In the genomic region with DNA sequence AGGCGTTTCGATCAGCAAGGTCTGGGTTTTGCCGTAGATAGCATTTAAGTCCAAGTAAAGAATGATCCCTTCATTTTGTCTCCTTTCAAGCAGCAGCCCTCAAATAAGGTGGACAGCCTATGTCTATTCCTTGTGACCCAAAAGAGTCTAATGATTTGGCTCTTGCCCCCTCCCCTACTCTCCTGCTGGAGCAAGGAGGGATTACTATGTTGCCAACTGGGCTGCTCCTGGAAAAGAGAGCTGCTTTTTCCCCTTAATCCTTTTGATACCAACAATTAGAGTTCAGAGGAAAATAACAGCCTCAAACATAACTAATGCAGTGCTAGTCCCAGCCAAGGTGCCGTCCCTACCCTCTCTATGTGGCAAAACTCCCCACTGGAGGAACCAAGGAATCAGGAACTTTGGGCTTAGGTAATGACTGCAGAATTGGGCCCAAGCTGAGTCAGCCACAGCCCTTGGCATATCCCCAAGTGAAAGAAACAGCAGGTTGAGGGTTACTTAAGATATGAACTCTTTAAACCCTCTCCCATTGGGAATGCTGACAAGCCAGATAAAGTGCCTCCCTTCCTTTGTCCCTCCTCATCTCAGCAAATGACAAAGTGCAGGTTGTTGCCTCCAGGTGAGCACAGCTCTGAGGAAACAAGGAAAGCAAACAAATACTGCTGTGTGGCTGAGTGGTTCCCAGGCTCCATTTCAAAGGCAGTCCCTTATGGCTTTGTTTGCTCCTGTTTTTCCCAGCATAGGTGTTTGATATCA, we compare ENCODE assay signal across 15 cellular contexts.
DNase-seq lines count a peak whose midpoint lies in the region; ATAC-seq and TF ChIP-seq lines count a peak whose summit lies in the region.
"Had no signal": no experiment of that assay in that cellular context is flagged by ENCODE, and none has a peak within 500 bp of the region (broad histone marks: within the 10 kb centered on the region; RNA-seq: fewer than 3 reads in every experiment).

No MANE protein-coding gene starts in this region.

- no peaks in the 10 kb centered on the region for H3K36me3 ChIP-seq in endodermal cell (ENCODE audit: control insufficient read depth, insufficient read depth, low read length)
- H3K36me3 ChIP-seq in lung (ENCODE audit: control insufficient read depth in 2 of 2, insufficient read depth in 2 of 2, low read length in 2 of 2) = no peaks in the 10 kb centered on the region
- H3K36me3 ChIP-seq: BLaER1, SJSA1 had no signal

- no peak overlapping the region for H3K4me3 ChIP-seq in endodermal cell (ENCODE audit: low read length)
- H3K4me3 ChIP-seq in lung = no peak overlapping the region
- H3K4me3 ChIP-seq: BLaER1, K562, SJSA1 had no signal

- 84 to 96% methylated on average over 3 to 4 of the region's 4 CpGs for WGBS in endodermal cell (ENCODE audit: insufficient coverage in 1 of 2, insufficient read length in 1 of 2), 2 experiments
- WGBS in lung, 2 donors = 80 to 85% methylated on average over 4 of the region's 4 CpGs

- H3K4me3 Mint-ChIP-seq in endodermal cell = peak overlapping the region; percentile 11
- H3K4me3 Mint-ChIP-seq: activated B cell treated with CpG ODN at 0.5 μM for 24 hours; activated T-helper 1 cell treated with anti-CD3 and anti-CD28 coated beads, Interleukin-12 subunit alpha, Interleukin-12 subunit beta, Interleukin-2, Interleukin-4 antibody, amounts not matched to agents 30 ng/mL and 10 ng/mL and 1 ng/mL, durations not matched to agents 14 hours and 24 hours and 36 hours had no signal

- no peak overlapping the region for H3K27ac ChIP-seq in endodermal cell (ENCODE audit: low read depth, low read length)
- no peak overlapping the region for H3K27ac ChIP-seq in lung (ENCODE audit: low read depth in 1 of 2, low read length in 1 of 2)
- H3K27ac ChIP-seq: BLaER1, SJSA1 had no signal

- peaks cover 44% of the 10 kb centered on the region for H3K27me3 Mint-ChIP-seq in endodermal cell (ENCODE audit: insufficient read depth)
- H3K27me3 Mint-ChIP-seq: activated B cell treated with CpG ODN at 0.5 μM for 24 hours had no signal

- peaks cover 19% of the 10 kb centered on the region for H3K4me1 ChIP-seq in endodermal cell (ENCODE audit: control insufficient read depth, insufficient read depth, low read length)
- H3K4me1 ChIP-seq in lung (ENCODE audit: control insufficient read depth in 2 of 2, insufficient read depth in 2 of 2, low read length in 2 of 2) = no peaks in the 10 kb centered on the region
- H3K4me1 ChIP-seq: BLaER1 had no signal

- H3K9me3 Mint-ChIP-seq in endodermal cell = peaks cover 9% of the 10 kb centered on the region

- peak; percentile 52 for TF ChIP-seq CTCF in endodermal cell (conservative IDR thresholded peaks at IDR 0.05)
- no peak for TF ChIP-seq CTCF in lung (IDR thresholded peaks at IDR 0.05; ENCODE audit: control extremely low read depth, extremely low read depth)
- TF ChIP-seq CTCF in omental fat pad (IDR thresholded peaks at IDR 0.05) = no peak

- peak; percentile 68 for ATAC-seq in lung (ENCODE audit: insufficient read depth, low FRiP score)
- no peak for ATAC-seq in omental fat pad (ENCODE audit: low FRiP score)
- no peak for ATAC-seq in GM21825 (IDR thresholded peaks at IDR 0.05; ENCODE audit: unreplicated experiment)
- ATAC-seq: K562 had no signal

- H3K27me3 ChIP-seq in endodermal cell (ENCODE audit: control insufficient read depth, insufficient read depth, low read length, poor library complexity, severe bottlenecking) = peaks cover 13% of the 10 kb centered on the region
- no peaks in the 10 kb centered on the region for H3K27me3 ChIP-seq in lung (ENCODE audit: control insufficient read depth, insufficient read depth)
- H3K27me3 ChIP-seq: BLaER1, SJSA1 had no signal

- H3K9me3 ChIP-seq in endodermal cell (ENCODE audit: control insufficient read depth, low read length) (peaks cover 12% of the 10 kb centered on the region), lung (ENCODE audit: control insufficient read depth in 2 of 2, insufficient read depth in 1 of 2, low read length in 1 of 2) (peaks cover 0 to 2% of the 10 kb centered on the region in 2 donors)
- H3K9me3 ChIP-seq: SJSA1 had no signal

- peak; percentile 85 for DNase-seq in DMS53 treated with DMSO at 0.1 percent for 48 hours (lab: John Stamatoyannopoulos, UW; ENCODE audit: unreplicated experiment)
- DNase-seq in NCI-H226 = peak; percentile 68
- DNase-seq in endodermal cell = peak; percentile 92
- no peak for DNase-seq in lung (ENCODE audit: low spot score)
- no peak for DNase-seq in HuH-7.5 (ENCODE audit: low spot score)
- DNase-seq in omental fat pad (ENCODE audit: low spot score) = no peak
- no peak for DNase-seq in anterior cingulate cortex (lab: John Stamatoyannopoulos, UW)
- DNase-seq: activated B cell treated with CpG ODN at 0.5 μM for 24 hours, HCEC 1CT, NCI-H2107 had no signal

- H3K27ac Mint-ChIP-seq in endodermal cell = peak overlapping the region; percentile 80
- H3K27ac Mint-ChIP-seq: activated B cell treated with CpG ODN at 0.5 μM for 24 hours; activated T-helper 1 cell treated with anti-CD3 and anti-CD28 coated beads, Interleukin-12 subunit alpha, Interleukin-12 subunit beta, Interleukin-2, Interleukin-4 antibody, amounts not matched to agents 30 ng/mL and 10 ng/mL and 1 ng/mL, durations not matched to agents 14 hours and 24 hours and 36 hours had no signal

- H3K4me1 Mint-ChIP-seq in endodermal cell = peaks cover 41% of the 10 kb centered on the region
- H3K4me1 Mint-ChIP-seq: activated B cell treated with CpG ODN at 0.5 μM for 24 hours had no signal

- H3K36me3 Mint-ChIP-seq in endodermal cell (ENCODE audit: low read depth) = no peaks in the 10 kb centered on the region

- H3K9ac ChIP-seq in endodermal cell (ENCODE audit: extremely low read depth, low read length, poor library complexity, severe bottlenecking) = no peak overlapping the region
- H3K9ac ChIP-seq: BLaER1 had no signal

Comparison
In these comparisons a context has a peak if more than half of its experiments do, and no peak if none do; other contexts are left out.
1. DNase-seq: peak in DMS53 treated with DMSO at 0.1 percent for 48 hours (single experiment), NCI-H226 (single experiment) and endodermal cell (single experiment); none in lung (single experiment), HuH-7.5 (single experiment), omental fat pad (single experiment) and anterior cingulate cortex (0 of 58).